14 cellular contexts compared by ENCODE assay signal in genomic region chr6:3380344-3381232, GRCh38.
A peak's percentile ranks its signal among the peaks of the same experiment; 100 is the strongest.
DNase-seq lines count a peak whose midpoint lies in the region; ATAC-seq and TF ChIP-seq lines count a peak whose summit lies in the region.
"Had no signal": no experiment of that assay in that cellular context is flagged by ENCODE, and none has a peak within 500 bp of the region (broad histone marks: within the 10 kb centered on the region; RNA-seq: fewer than 3 reads in every experiment).

No MANE protein-coding gene starts in this region.

- H3K9ac ChIP-seq in duodenal mucosa (ENCODE audit: low read depth in 1 of 2, low read length in 2 of 2) (peak overlapping the region in 1 of 2 donors; percentile 39), trophoblast cell (ENCODE audit: low read length) (no peak overlapping the region)

- H2BK5ac ChIP-seq in trophoblast cell (ENCODE audit: low read depth, low read length, poor library complexity): no peak overlapping the region

- no peak overlapping the region for H2AK5ac ChIP-seq in trophoblast cell (ENCODE audit: low read length)

- WGBS in trophoblast cell (ENCODE audit: extremely low coverage, insufficient coverage, insufficient read length): no CpG with 5 or more reads among the region's 11 CpGs

- H3K9me3 Mint-ChIP-seq in Calu3 (ENCODE audit: low read depth, unreplicated experiment): no peaks in the 10 kb centered on the region
- H3K9me3 Mint-ChIP-seq: activated CD4-positive, alpha-beta T cell treated with anti-CD3 and anti-CD28 coated beads, Interleukin-2, amount 10 ng/mL, durations not matched to agents 24 days and 14 days; activated naive CD8-positive, alpha-beta T cell treated with anti-CD3 and anti-CD28 coated beads, Interleukin-2, amount 50 U/mL, for 24 hours; dendritic cell treated with granulocyte-macrophage colony-stimulating factor and Interleukin-4, amounts not matched to agents 40 ng/mL and 50 ng/mL, for 4 days had no signal

- H3K4me1 ChIP-seq in duodenal mucosa (ENCODE audit: control insufficient read depth in 1 of 2, insufficient read depth in 2 of 2, low read length in 2 of 2) (peaks cover 43 to 70% of the 10 kb centered on the region in 2 donors), trophoblast cell (ENCODE audit: control insufficient read depth in 1 of 2, insufficient read depth in 2 of 2, low read length in 2 of 2) (peaks cover 8 to 19% of the 10 kb centered on the region in 2 experiments)

- H3K27me3 Mint-ChIP-seq in Calu3 (ENCODE audit: unreplicated experiment): no peaks in the 10 kb centered on the region

- H2BK12ac ChIP-seq in trophoblast cell (ENCODE audit: low read length): peak overlapping the region; percentile 31

- no peak overlapping the region for H3K27ac Mint-ChIP-seq in Calu3 (ENCODE audit: unreplicated experiment)
- H3K27ac Mint-ChIP-seq: activated CD4-positive, alpha-beta T cell treated with anti-CD3 and anti-CD28 coated beads, Interleukin-2, amount 10 ng/mL, durations not matched to agents 24 days and 14 days; activated naive CD8-positive, alpha-beta T cell treated with anti-CD3 and anti-CD28 coated beads, Interleukin-2, amount 50 U/mL, for 24 hours; T-helper 17 cell had no signal

- H3K4me2 ChIP-seq in trophoblast cell (ENCODE audit: low read length): no peak overlapping the region

- no TSS peak for BruUV-seq in Calu3 (replicated peaks; lab: Mats Ljungman, UMichigan)

- no peak overlapping the region for H4K8ac ChIP-seq in trophoblast cell (ENCODE audit: low read depth, low read length)

- no peak overlapping the region for H3K4me3 Mint-ChIP-seq in Calu3 (ENCODE audit: low read depth, unreplicated experiment)
- H3K4me3 Mint-ChIP-seq: activated CD4-positive, alpha-beta T cell treated with anti-CD3 and anti-CD28 coated beads, Interleukin-2, amount 10 ng/mL, durations not matched to agents 24 days and 14 days; activated naive CD8-positive, alpha-beta T cell treated with anti-CD3 and anti-CD28 coated beads, Interleukin-2, amount 50 U/mL, for 24 hours; dendritic cell treated with granulocyte-macrophage colony-stimulating factor and Interleukin-4, amounts not matched to agents 40 ng/mL and 50 ng/mL, for 4 days; T-helper 17 cell had no signal

- H2BK120ac ChIP-seq in trophoblast cell (ENCODE audit: insufficient read depth, low read length, poor library complexity): no peak overlapping the region

- H3K4me1 Mint-ChIP-seq in Calu3 (ENCODE audit: low read depth, unreplicated experiment): peaks cover 50% of the 10 kb centered on the region

- no peak overlapping the region for H2AFZ ChIP-seq in trophoblast cell (ENCODE audit: insufficient read depth, low read length, poor library complexity)

- H3K79me1 ChIP-seq in trophoblast cell (ENCODE audit: low read length): peaks cover 2% of the 10 kb centered on the region

- no peak overlapping the region for H3K23ac ChIP-seq in trophoblast cell (ENCODE audit: low read length)

- H4K12ac ChIP-seq in trophoblast cell (ENCODE audit: low read depth, low read length): no peak overlapping the region

- no peak for TF ChIP-seq CTCF in Calu3 (IDR thresholded peaks at IDR 0.05; ENCODE audit: unreplicated experiment)

- DNase-seq in Calu3: peak; percentile 60
- DNase-seq in NCI-H146 (lab: John Stamatoyannopoulos, UW): peak; percentile 59
- DNase-seq in trophoblast cell: peak in 1 of 2 donors; percentile 25
- no peak for DNase-seq in NOMO-1 treated with dmso at 0.1 percent for 144 hours (lab: John Stamatoyannopoulos, UW; ENCODE audit: unreplicated experiment)
- DNase-seq in activated CD8-positive, alpha-beta memory T cell treated with anti-CD3 and anti-CD28 coated beads, Interleukin-2, amount 50 U/mL, for 4 hours: no peak
- no peak for DNase-seq in stimulated activated CD4-positive, alpha-beta T cell treated with anti-CD3 and anti-CD28 coated beads, Interleukin-15, amount 100 ng/mL, for 24 hours
- DNase-seq: activated CD4-positive, alpha-beta T cell treated with anti-CD3 and anti-CD28 coated beads, Interleukin-2, amount 10 ng/mL, durations not matched to agents 24 days and 14 days; activated naive CD8-positive, alpha-beta T cell treated with anti-CD3 and anti-CD28 coated beads, Interleukin-2, amount 50 U/mL, for 24 hours; activated T-cell treated with anti-CD3 and anti-CD28 coated beads, Interleukin-2, amount 50 U/mL, for 48 hours; NCI-H226; T-helper 17 cell had no signal

- CTCF ChIA-PET in Calu3 (lab: Charles Lee): no interaction called here

- H3K27ac ChIP-seq in duodenal mucosa (ENCODE audit: low read depth, low read length) (peak overlapping the region; percentile 30), trophoblast cell (ENCODE audit: low read depth, low read length) (no peak overlapping the region)

- no peak for ATAC-seq in HG02571 (IDR thresholded peaks at IDR 0.05; ENCODE audit: unreplicated experiment)
- ATAC-seq: activated naive CD8-positive, alpha-beta T cell treated with anti-CD3 and anti-CD28 coated beads, Interleukin-2, amount 50 U/mL, for 24 hours; T-helper 17 cell had no signal

- H3K27me3 ChIP-seq in duodenal mucosa (ENCODE audit: control insufficient read depth in 1 of 2, insufficient read depth in 2 of 2, low read length in 2 of 2) (no peaks in the 10 kb centered on the region), trophoblast cell (ENCODE audit: insufficient read depth, low read length) (no peaks in the 10 kb centered on the region)

- intact Hi-C loops in Calu3 (cut with micrococcal nuclease; ENCODE audit: unreplicated experiment): no loop called here

- H3K4ac ChIP-seq in trophoblast cell (ENCODE audit: low read depth, low read length): peak overlapping the region; percentile 34

- peak overlapping the region; percentile 62 for H3K18ac ChIP-seq in trophoblast cell (ENCODE audit: low read length)

- H3K14ac ChIP-seq in trophoblast cell (ENCODE audit: low read length): peak overlapping the region; percentile 13

- H3K36me3 Mint-ChIP-seq in Calu3 (ENCODE audit: insufficient read depth, unreplicated experiment): no peaks in the 10 kb centered on the region

- H3K4me3 ChIP-seq in duodenal mucosa (ENCODE audit: low read depth in 1 of 2, low read length in 2 of 2): no peak overlapping the region
- H3K4me3 ChIP-seq in trophoblast cell (ENCODE audit: low read depth, low read length): no peak overlapping the region

- no peaks in the 10 kb centered on the region for H3K9me3 ChIP-seq in duodenal mucosa (ENCODE audit: control insufficient read depth in 1 of 2, low read length in 2 of 2)
- no peaks in the 10 kb centered on the region for H3K9me3 ChIP-seq in trophoblast cell (ENCODE audit: insufficient read depth, low read depth, low read length)

- H3K79me2 ChIP-seq in trophoblast cell (ENCODE audit: control insufficient read depth, insufficient read depth, low read length, poor library complexity): peaks cover 4% of the 10 kb centered on the region

- H3K36me3 ChIP-seq in duodenal mucosa (ENCODE audit: control insufficient read depth in 1 of 2, insufficient read depth in 2 of 2, low read length in 2 of 2) (peaks cover 5 to 10% of the 10 kb centered on the region in 2 donors), trophoblast cell (ENCODE audit: control insufficient read depth in 1 of 2, insufficient read depth in 2 of 2, low read length in 2 of 2) (no peaks in the 10 kb centered on the region)

- peak overlapping the region; percentile 45 for H4K91ac ChIP-seq in trophoblast cell (ENCODE audit: low read depth, low read length)

Comparison
In these comparisons a context has a peak if more than half of its experiments do, and no peak if none do; other contexts are left out.
1. DNase-seq: peak in Calu3 (single experiment) and NCI-H146 (single experiment); none in NOMO-1 treated with dmso at 0.1 percent for 144 hours (single experiment), activated CD8-positive, alpha-beta memory T cell treated with anti-CD3 and anti-CD28 coated beads, Interleukin-2, amount 50 U/mL, for 4 hours (single experiment) and stimulated activated CD4-positive, alpha-beta T cell treated with anti-CD3 and anti-CD28 coated beads, Interleukin-15, amount 100 ng/mL, for 24 hours (single experiment).